ENCODE assay signal across 1 cellular context in the genomic region with DNA sequence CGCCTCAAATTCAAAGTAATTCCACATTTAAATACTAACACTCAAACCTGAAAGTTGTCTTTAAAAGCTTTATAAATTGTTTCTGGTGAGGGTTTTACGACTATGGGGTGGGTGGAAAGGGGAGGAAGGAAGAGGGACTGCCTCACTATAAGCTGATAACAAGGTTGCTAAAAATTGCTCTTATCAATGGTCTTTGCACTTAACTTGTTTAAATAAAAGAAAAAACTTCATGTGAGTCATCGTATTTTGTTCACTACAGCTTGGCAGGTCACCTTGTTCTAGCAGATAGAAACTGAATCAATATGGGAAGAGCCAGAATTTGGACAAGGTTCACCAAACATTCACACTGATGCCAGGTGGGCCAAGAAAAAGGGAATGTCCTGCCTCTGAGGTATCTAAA.
TF ChIP-seq lines count a peak whose summit lies in the region.

No MANE protein-coding gene starts in this region.

TF ChIP-seq in HepG2, 621 proteins besides CTCF, POLR2A, EP300 and RAD21 (continued from another document and continues in another):
- TF ChIP-seq, protein P1, sequence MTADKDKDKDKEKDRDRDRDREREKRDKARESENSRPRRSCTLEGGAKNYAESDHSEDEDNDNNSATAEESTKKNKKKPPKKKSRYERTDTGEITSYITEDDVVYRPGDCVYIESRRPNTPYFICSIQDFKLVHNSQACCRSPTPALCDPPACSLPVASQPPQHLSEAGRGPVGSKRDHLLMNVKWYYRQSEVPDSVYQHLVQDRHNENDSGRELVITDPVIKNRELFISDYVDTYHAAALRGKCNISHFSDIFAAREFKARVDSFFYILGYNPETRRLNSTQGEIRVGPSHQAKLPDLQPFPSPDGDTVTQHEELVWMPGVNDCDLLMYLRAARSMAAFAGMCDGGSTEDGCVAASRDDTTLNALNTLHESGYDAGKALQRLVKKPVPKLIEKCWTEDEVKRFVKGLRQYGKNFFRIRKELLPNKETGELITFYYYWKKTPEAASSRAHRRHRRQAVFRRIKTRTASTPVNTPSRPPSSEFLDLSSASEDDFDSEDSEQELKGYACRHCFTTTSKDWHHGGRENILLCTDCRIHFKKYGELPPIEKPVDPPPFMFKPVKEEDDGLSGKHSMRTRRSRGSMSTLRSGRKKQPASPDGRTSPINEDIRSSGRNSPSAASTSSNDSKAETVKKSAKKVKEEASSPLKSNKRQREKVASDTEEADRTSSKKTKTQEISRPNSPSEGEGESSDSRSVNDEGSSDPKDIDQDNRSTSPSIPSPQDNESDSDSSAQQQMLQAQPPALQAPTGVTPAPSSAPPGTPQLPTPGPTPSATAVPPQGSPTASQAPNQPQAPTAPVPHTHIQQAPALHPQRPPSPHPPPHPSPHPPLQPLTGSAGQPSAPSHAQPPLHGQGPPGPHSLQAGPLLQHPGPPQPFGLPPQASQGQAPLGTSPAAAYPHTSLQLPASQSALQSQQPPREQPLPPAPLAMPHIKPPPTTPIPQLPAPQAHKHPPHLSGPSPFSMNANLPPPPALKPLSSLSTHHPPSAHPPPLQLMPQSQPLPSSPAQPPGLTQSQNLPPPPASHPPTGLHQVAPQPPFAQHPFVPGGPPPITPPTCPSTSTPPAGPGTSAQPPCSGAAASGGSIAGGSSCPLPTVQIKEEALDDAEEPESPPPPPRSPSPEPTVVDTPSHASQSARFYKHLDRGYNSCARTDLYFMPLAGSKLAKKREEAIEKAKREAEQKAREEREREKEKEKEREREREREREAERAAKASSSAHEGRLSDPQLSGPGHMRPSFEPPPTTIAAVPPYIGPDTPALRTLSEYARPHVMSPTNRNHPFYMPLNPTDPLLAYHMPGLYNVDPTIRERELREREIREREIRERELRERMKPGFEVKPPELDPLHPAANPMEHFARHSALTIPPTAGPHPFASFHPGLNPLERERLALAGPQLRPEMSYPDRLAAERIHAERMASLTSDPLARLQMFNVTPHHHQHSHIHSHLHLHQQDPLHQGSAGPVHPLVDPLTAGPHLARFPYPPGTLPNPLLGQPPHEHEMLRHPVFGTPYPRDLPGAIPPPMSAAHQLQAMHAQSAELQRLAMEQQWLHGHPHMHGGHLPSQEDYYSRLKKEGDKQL (CRISPR knock-in tag; IDR thresholded peaks at IDR 0.05; ENCODE audit: low read depth) = no peak
- no peak for TF ChIP-seq HDAC1 (CRISPR knock-in tag; IDR thresholded peaks at IDR 0.05)
- TF ChIP-seq ZNF792 (CRISPR knock-in tag; IDR thresholded peaks at IDR 0.05) = peak; percentile 82
- no peak for TF ChIP-seq ZFP36L1 (CRISPR knock-in tag; IDR thresholded peaks at IDR 0.05)
- TF ChIP-seq FOXA1 (IDR thresholded peaks at IDR 0.05) = no peak
- TF ChIP-seq FOXA1 (CRISPR knock-in tag; IDR thresholded peaks at IDR 0.05) = no peak
- no peak for TF ChIP-seq HNF4A (CRISPR knock-in tag; IDR thresholded peaks at IDR 0.05)
- TF ChIP-seq ZNF619 (CRISPR knock-in tag; IDR thresholded peaks at IDR 0.05) = no peak
- 0 out of 2 replicates have a peak, but pooled peaks have one; percentile 16 for TF ChIP-seq RXRB (CRISPR knock-in tag; IDR thresholded peaks at IDR 0.05; ENCODE audit: borderline replicate concordance)
- no peak for TF ChIP-seq CBX2 (IDR thresholded peaks at IDR 0.05; ENCODE audit: low read depth, low read length)
- no peak for TF ChIP-seq CBX2 (CRISPR knock-in tag; IDR thresholded peaks at IDR 0.05; ENCODE audit: low read depth)
- TF ChIP-seq, protein P2, sequence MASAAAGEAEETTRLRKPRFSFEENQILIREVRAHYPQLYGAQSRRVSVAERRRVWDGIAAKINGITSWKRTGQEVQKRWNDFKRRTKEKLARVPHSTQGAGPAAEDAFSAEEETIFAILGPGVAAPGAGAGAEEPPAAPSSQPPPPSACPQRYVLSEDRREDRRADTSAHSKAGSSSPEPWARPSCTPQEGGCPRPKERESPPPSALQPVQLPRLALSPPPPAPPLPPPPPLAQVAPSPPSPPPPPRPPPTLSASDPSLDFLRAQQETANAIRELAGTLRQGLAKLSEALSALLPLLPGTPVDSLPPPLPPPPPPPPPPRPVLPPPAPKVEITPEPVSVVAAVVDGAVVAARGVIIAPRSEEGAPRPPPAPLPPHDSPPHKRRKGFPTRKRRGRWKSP (CRISPR knock-in tag; IDR thresholded peaks at IDR 0.05) = no peak
- TF ChIP-seq, protein P3, sequence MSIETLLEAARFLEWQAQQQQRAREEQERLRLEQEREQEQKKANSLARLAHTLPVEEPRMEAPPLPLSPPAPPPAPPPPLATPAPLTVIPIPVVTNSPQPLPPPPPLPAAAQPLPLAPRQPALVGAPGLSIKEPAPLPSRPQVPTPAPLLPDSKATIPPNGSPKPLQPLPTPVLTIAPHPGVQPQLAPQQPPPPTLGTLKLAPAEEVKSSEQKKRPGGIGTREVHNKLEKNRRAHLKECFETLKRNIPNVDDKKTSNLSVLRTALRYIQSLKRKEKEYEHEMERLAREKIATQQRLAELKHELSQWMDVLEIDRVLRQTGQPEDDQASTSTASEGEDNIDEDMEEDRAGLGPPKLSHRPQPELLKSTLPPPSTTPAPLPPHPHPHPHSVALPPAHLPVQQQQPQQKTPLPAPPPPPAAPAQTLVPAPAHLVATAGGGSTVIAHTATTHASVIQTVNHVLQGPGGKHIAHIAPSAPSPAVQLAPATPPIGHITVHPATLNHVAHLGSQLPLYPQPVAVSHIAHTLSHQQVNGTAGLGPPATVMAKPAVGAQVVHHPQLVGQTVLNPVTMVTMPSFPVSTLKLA (IDR thresholded peaks at IDR 0.05) = no peak
- TF ChIP-seq, protein P4, sequence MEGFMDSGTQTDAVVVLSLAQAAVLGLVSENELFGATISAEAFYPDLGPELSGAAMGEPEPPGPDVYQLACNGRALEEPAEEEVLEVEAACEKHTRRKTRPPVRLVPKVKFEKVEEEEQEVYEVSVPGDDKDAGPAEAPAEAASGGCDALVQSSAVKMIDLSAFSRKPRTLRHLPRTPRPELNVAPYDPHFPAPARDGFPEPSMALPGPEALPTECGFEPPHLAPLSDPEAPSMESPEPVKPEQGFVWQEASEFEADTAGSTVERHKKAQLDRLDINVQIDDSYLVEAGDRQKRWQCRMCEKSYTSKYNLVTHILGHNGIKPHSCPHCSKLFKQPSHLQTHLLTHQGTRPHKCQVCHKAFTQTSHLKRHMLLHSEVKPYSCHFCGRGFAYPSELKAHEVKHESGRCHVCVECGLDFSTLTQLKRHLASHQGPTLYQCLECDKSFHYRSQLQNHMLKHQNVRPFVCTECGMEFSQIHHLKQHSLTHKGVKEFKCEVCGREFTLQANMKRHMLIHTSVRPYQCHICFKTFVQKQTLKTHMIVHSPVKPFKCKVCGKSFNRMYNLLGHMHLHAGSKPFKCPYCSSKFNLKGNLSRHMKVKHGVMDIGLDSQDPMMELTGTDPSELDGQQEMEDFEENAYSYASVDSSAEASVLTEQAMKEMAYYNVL (CRISPR knock-in tag; IDR thresholded peaks at IDR 0.05; ENCODE audit: borderline replicate concordance) = no peak
- no peak for TF ChIP-seq ZBTB7B (CRISPR knock-in tag; IDR thresholded peaks at IDR 0.05)
- no peak for TF ChIP-seq EED (CRISPR knock-in tag; IDR thresholded peaks at IDR 0.05)
- no peak for TF ChIP-seq FOXJ3 (CRISPR knock-in tag; IDR thresholded peaks at IDR 0.05; ENCODE audit: borderline replicate concordance)
- no peak for TF ChIP-seq TEAD3 (CRISPR knock-in tag; optimal IDR thresholded peaks at IDR 0.05; ENCODE audit: borderline replicate concordance)
- peak; percentile 55 for TF ChIP-seq FOSL2 (CRISPR knock-in tag; IDR thresholded peaks at IDR 0.05)
- no peak for TF ChIP-seq ZNF674 (CRISPR knock-in tag; IDR thresholded peaks at IDR 0.05; ENCODE audit: low read depth)
- no peak for TF ChIP-seq NFE2L2 (IDR thresholded peaks at IDR 0.05; ENCODE audit: low read length)
- no peak for TF ChIP-seq NCOA2 (CRISPR knock-in tag; IDR thresholded peaks at IDR 0.05)
- no peak for TF ChIP-seq ZFP36L2 (CRISPR knock-in tag; IDR thresholded peaks at IDR 0.05)
- no peak for TF ChIP-seq SNAI1 (CRISPR knock-in tag; IDR thresholded peaks at IDR 0.05; ENCODE audit: borderline replicate concordance)
- no peak for TF ChIP-seq ZNF3 (CRISPR knock-in tag; IDR thresholded peaks at IDR 0.05)
- no peak for TF ChIP-seq ADNP (CRISPR knock-in tag; IDR thresholded peaks at IDR 0.05)
- TF ChIP-seq, protein P5, sequence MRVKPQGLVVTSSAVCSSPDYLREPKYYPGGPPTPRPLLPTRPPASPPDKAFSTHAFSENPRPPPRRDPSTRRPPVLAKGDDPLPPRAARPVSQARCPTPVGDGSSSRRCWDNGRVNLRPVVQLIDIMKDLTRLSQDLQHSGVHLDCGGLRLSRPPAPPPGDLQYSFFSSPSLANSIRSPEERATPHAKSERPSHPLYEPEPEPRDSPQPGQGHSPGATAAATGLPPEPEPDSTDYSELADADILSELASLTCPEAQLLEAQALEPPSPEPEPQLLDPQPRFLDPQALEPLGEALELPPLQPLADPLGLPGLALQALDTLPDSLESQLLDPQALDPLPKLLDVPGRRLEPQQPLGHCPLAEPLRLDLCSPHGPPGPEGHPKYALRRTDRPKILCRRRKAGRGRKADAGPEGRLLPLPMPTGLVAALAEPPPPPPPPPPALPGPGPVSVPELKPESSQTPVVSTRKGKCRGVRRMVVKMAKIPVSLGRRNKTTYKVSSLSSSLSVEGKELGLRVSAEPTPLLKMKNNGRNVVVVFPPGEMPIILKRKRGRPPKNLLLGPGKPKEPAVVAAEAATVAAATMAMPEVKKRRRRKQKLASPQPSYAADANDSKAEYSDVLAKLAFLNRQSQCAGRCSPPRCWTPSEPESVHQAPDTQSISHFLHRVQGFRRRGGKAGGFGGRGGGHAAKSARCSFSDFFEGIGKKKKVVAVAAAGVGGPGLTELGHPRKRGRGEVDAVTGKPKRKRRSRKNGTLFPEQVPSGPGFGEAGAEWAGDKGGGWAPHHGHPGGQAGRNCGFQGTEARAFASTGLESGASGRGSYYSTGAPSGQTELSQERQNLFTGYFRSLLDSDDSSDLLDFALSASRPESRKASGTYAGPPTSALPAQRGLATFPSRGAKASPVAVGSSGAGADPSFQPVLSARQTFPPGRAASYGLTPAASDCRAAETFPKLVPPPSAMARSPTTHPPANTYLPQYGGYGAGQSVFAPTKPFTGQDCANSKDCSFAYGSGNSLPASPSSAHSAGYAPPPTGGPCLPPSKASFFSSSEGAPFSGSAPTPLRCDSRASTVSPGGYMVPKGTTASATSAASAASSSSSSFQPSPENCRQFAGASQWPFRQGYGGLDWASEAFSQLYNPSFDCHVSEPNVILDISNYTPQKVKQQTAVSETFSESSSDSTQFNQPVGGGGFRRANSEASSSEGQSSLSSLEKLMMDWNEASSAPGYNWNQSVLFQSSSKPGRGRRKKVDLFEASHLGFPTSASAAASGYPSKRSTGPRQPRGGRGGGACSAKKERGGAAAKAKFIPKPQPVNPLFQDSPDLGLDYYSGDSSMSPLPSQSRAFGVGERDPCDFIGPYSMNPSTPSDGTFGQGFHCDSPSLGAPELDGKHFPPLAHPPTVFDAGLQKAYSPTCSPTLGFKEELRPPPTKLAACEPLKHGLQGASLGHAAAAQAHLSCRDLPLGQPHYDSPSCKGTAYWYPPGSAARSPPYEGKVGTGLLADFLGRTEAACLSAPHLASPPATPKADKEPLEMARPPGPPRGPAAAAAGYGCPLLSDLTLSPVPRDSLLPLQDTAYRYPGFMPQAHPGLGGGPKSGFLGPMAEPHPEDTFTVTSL (CRISPR knock-in tag; IDR thresholded peaks at IDR 0.05; ENCODE audit: borderline replicate concordance) = peak; percentile 39; the same call in 1 of the 2 replicates
- TF ChIP-seq, protein P6, sequence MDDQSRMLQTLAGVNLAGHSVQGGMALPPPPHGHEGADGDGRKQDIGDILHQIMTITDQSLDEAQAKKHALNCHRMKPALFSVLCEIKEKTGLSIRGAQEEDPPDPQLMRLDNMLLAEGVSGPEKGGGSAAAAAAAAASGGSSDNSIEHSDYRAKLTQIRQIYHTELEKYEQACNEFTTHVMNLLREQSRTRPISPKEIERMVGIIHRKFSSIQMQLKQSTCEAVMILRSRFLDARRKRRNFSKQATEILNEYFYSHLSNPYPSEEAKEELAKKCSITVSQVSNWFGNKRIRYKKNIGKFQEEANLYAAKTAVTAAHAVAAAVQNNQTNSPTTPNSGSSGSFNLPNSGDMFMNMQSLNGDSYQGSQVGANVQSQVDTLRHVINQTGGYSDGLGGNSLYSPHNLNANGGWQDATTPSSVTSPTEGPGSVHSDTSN (CRISPR knock-in tag; IDR thresholded peaks at IDR 0.05; ENCODE audit: borderline replicate concordance) = no peak
- TF ChIP-seq, protein P7, sequence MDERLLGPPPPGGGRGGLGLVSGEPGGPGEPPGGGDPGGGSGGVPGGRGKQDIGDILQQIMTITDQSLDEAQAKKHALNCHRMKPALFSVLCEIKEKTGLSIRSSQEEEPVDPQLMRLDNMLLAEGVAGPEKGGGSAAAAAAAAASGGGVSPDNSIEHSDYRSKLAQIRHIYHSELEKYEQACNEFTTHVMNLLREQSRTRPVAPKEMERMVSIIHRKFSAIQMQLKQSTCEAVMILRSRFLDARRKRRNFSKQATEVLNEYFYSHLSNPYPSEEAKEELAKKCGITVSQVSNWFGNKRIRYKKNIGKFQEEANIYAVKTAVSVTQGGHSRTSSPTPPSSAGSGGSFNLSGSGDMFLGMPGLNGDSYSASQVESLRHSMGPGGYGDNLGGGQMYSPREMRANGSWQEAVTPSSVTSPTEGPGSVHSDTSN (CRISPR knock-in tag; IDR thresholded peaks at IDR 0.05) = no peak
- no peak for TF ChIP-seq TCF7L2 (IDR thresholded peaks at IDR 0.05; ENCODE audit: low read depth, low read length)
- TF ChIP-seq KLF15 (CRISPR knock-in tag; IDR thresholded peaks at IDR 0.05; ENCODE audit: borderline replicate concordance) = no peak
- no peak for TF ChIP-seq ZNF75D (CRISPR knock-in tag; IDR thresholded peaks at IDR 0.05; ENCODE audit: borderline replicate concordance)
- peak; percentile 34; the same call in 1 of the 2 replicates for TF ChIP-seq JUND (CRISPR knock-in tag; IDR thresholded peaks at IDR 0.05)
- no peak for TF ChIP-seq RBFOX2 (IDR thresholded peaks at IDR 0.05; ENCODE audit: low read depth, low read length)
- TF ChIP-seq, protein P8, sequence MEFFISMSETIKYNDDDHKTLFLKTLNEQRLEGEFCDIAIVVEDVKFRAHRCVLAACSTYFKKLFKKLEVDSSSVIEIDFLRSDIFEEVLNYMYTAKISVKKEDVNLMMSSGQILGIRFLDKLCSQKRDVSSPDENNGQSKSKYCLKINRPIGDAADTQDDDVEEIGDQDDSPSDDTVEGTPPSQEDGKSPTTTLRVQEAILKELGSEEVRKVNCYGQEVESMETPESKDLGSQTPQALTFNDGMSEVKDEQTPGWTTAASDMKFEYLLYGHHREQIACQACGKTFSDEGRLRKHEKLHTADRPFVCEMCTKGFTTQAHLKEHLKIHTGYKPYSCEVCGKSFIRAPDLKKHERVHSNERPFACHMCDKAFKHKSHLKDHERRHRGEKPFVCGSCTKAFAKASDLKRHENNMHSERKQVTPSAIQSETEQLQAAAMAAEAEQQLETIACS (CRISPR knock-in tag; IDR thresholded peaks at IDR 0.05) = no peak
- TF ChIP-seq ZNF678 (CRISPR knock-in tag; IDR thresholded peaks at IDR 0.05) = no peak
- TF ChIP-seq LCORL (IDR thresholded peaks at IDR 0.05) = no peak
- TF ChIP-seq LCORL (CRISPR knock-in tag; IDR thresholded peaks at IDR 0.05) = peak; percentile 44; the same call in 1 of the 2 replicates
- TF ChIP-seq, protein P9, sequence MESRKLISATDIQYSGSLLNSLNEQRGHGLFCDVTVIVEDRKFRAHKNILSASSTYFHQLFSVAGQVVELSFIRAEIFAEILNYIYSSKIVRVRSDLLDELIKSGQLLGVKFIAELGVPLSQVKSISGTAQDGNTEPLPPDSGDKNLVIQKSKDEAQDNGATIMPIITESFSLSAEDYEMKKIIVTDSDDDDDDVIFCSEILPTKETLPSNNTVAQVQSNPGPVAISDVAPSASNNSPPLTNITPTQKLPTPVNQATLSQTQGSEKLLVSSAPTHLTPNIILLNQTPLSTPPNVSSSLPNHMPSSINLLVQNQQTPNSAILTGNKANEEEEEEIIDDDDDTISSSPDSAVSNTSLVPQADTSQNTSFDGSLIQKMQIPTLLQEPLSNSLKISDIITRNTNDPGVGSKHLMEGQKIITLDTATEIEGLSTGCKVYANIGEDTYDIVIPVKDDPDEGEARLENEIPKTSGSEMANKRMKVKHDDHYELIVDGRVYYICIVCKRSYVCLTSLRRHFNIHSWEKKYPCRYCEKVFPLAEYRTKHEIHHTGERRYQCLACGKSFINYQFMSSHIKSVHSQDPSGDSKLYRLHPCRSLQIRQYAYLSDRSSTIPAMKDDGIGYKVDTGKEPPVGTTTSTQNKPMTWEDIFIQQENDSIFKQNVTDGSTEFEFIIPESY (CRISPR knock-in tag; IDR thresholded peaks at IDR 0.05) = no peak
